ENCODE assay signal across 1 cellular context in the genomic region with DNA sequence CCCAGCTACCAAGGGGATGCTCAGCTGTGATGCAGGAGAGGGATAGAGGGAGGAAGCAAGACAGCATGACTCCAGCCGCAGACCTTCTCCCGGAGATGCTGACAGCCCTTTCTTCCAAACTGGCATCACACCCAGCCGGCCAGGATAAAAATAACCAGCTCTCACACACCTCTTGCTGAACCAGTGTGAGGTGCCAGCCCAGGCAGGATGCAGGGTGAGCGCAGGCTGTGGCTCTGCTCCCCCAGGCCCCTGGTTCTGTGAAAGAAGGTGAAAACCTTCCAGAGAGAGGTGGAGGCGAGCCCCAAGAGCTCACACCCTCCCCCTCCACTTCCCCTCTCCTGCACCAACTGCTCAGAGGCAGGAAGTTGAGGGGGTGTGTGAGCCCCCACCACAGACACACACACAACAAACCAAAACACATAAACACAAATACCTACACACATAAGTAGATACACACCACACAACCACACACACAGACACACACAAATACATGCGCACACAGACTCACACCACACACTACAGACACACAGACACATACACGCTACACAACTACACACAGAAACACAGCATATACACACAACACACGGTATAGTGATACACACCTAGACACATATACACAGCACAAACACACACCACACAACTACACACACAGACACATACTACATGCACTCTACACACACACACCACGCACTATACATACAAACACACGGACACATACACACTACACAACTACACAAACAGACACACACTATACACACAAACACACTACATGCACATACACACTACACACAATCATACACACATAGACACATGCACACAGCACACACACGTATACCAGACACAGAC.
A peak's percentile ranks its signal among the peaks of the same experiment; 100 is the strongest.
TF ChIP-seq lines count a peak whose summit lies in the region.

No MANE protein-coding gene starts in this region.

TF ChIP-seq in GM12878, 131 proteins besides CTCF, POLR2A, EP300 and RAD21:
- TF ChIP-seq MXI1 (IDR thresholded peaks at IDR 0.05; ENCODE audit: low read depth, low read length) (0 out of 2 replicates have a peak, but pooled peaks have one; percentile 39), POU2F2 (IDR thresholded peaks at IDR 0.05; ENCODE audit: borderline replicate concordance, low read depth, low read length) (peak; percentile 38; the same call in 1 of the 3 replicates), RUNX3 (IDR thresholded peaks at IDR 0.05; ENCODE audit: low read length) (peak; percentile 67), WRNIP1 (IDR thresholded peaks at IDR 0.05; ENCODE audit: borderline replicate concordance, low read depth, low read length) (no peak), NBN (IDR thresholded peaks at IDR 0.05) (peak; percentile 94), STAT3 (IDR thresholded peaks at IDR 0.05; ENCODE audit: low read depth, low read length) (no peak), DPF2 (IDR thresholded peaks at IDR 0.05) (0 out of 2 replicates have a peak, but pooled peaks have one; percentile 44), BRCA1 (IDR thresholded peaks at IDR 0.05; ENCODE audit: low read depth, low read length) (no peak), IKZF2 (IDR thresholded peaks at IDR 0.05) (peak; percentile 51 to 70; a peak in 3 of 4 replicates), TBL1XR1 (IDR thresholded peaks at IDR 0.05; ENCODE audit: low read depth, low read length) (0 out of 2 replicates have a peak, but pooled peaks have one; percentile 68), YBX1 (IDR thresholded peaks at IDR 0.05) (0 out of 2 replicates have a peak, but pooled peaks have one; percentile 41), CHD2 (IDR thresholded peaks at IDR 0.05; ENCODE audit: borderline replicate concordance, low read depth, low read length) (peak; percentile 70), PKNOX1 (IDR thresholded peaks at IDR 0.05) (peak; percentile 39), TARDBP (IDR thresholded peaks at IDR 0.05; ENCODE audit: borderline replicate concordance) (no peak), MYB (IDR thresholded peaks at IDR 0.05; ENCODE audit: borderline replicate concordance, low read depth, low read length) (no peak), EGR1 (IDR thresholded peaks at IDR 0.05; ENCODE audit: borderline replicate concordance in 1 of 2, low read depth in 2 of 2, low read length in 2 of 2) (peak in 1 of 2 experiments; percentile 56; a peak in 1 of 3 replicates), ATF7 (IDR thresholded peaks at IDR 0.05; ENCODE audit: low read depth) (peak; percentile 61), SREBF2 (IDR thresholded peaks at IDR 0.05; ENCODE audit: low read length) (no peak), MAX (IDR thresholded peaks at IDR 0.05; ENCODE audit: low read depth, low read length) (0 out of 2 replicates have a peak, but pooled peaks have one; percentile 19), SPI1 (IDR thresholded peaks at IDR 0.05; ENCODE audit: borderline replicate concordance, insufficient read depth, low read depth, low read length) (peak; percentile 75; the same call in 1 of the 2 replicates), MTA2 (IDR thresholded peaks at IDR 0.05; ENCODE audit: low read depth) (peak; percentile 54), IKZF1 (conservative IDR thresholded peaks at IDR 0.05) (peak; percentile 57; the same call in 1 of the 2 replicates), SP1 (IDR thresholded peaks at IDR 0.05; ENCODE audit: low read depth, low read length) (peak; percentile 41), HDGF (IDR thresholded peaks at IDR 0.05) (peak; percentile 98), MYC (IDR thresholded peaks at IDR 0.05; ENCODE audit: insufficient read depth, insufficient read length, insufficient replicate concordance, low read length, severe bottlenecking) (no peak), SMC3 (IDR thresholded peaks at IDR 0.05; ENCODE audit: borderline replicate concordance, low read length) (no peak), KLF5 (IDR thresholded peaks at IDR 0.05; ENCODE audit: partially characterized antibody) (no peak), BCL11A (IDR thresholded peaks at IDR 0.05; ENCODE audit: low read depth, low read length) (no peak), RAD51 (IDR thresholded peaks at IDR 0.05) (no peak), BHLHE40 (IDR thresholded peaks at IDR 0.05; ENCODE audit: borderline replicate concordance in 1 of 2, low read depth in 2 of 2, low read length in 1 of 2) (peak; percentile 38 to 53; a peak in 2 of 4 replicates), MTA3 (IDR thresholded peaks at IDR 0.05; ENCODE audit: borderline replicate concordance, low read length) (no peak), ETV6 (conservative IDR thresholded peaks at IDR 0.05 in 1 of 2, IDR thresholded peaks at IDR 0.05 in 1 of 2; ENCODE audit: borderline replicate concordance in 1 of 2, low read depth in 1 of 2) (0 out of 4 replicates have a peak, but pooled peaks of 1 of the 2 experiments have one; percentile 17), RELB (IDR thresholded peaks at IDR 0.05; ENCODE audit: low read depth) (peak; percentile 77), FOS (IDR thresholded peaks at IDR 0.05; ENCODE audit: borderline replicate concordance, extremely low read depth, insufficient read length) (no peak), MEF2B (IDR thresholded peaks at IDR 0.05; ENCODE audit: partially characterized antibody, poor library complexity, severe bottlenecking) (peak; percentile 32), MLLT1 (IDR thresholded peaks at IDR 0.05) (peak; percentile 89)
- TF ChIP-seq, protein P1, sequence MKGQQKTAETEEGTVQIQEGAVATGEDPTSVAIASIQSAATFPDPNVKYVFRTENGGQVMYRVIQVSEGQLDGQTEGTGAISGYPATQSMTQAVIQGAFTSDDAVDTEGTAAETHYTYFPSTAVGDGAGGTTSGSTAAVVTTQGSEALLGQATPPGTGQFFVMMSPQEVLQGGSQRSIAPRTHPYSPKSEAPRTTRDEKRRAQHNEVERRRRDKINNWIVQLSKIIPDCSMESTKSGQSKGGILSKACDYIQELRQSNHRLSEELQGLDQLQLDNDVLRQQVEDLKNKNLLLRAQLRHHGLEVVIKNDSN (IDR thresholded peaks at IDR 0.05; ENCODE audit: borderline replicate concordance, extremely low read length, insufficient read depth, low read depth, low read length): no peak
- TF ChIP-seq, protein P2, sequence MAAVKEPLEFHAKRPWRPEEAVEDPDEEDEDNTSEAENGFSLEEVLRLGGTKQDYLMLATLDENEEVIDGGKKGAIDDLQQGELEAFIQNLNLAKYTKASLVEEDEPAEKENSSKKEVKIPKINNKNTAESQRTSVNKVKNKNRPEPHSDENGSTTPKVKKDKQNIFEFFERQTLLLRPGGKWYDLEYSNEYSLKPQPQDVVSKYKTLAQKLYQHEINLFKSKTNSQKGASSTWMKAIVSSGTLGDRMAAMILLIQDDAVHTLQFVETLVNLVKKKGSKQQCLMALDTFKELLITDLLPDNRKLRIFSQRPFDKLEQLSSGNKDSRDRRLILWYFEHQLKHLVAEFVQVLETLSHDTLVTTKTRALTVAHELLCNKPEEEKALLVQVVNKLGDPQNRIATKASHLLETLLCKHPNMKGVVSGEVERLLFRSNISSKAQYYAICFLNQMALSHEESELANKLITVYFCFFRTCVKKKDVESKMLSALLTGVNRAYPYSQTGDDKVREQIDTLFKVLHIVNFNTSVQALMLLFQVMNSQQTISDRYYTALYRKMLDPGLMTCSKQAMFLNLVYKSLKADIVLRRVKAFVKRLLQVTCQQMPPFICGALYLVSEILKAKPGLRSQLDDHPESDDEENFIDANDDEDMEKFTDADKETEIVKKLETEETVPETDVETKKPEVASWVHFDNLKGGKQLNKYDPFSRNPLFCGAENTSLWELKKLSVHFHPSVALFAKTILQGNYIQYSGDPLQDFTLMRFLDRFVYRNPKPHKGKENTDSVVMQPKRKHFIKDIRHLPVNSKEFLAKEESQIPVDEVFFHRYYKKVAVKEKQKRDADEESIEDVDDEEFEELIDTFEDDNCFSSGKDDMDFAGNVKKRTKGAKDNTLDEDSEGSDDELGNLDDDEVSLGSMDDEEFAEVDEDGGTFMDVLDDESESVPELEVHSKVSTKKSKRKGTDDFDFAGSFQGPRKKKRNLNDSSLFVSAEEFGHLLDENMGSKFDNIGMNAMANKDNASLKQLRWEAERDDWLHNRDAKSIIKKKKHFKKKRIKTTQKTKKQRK (IDR thresholded peaks at IDR 0.05; ENCODE audit: low read depth, low read length): no peak
- TF ChIP-seq, protein P3, sequence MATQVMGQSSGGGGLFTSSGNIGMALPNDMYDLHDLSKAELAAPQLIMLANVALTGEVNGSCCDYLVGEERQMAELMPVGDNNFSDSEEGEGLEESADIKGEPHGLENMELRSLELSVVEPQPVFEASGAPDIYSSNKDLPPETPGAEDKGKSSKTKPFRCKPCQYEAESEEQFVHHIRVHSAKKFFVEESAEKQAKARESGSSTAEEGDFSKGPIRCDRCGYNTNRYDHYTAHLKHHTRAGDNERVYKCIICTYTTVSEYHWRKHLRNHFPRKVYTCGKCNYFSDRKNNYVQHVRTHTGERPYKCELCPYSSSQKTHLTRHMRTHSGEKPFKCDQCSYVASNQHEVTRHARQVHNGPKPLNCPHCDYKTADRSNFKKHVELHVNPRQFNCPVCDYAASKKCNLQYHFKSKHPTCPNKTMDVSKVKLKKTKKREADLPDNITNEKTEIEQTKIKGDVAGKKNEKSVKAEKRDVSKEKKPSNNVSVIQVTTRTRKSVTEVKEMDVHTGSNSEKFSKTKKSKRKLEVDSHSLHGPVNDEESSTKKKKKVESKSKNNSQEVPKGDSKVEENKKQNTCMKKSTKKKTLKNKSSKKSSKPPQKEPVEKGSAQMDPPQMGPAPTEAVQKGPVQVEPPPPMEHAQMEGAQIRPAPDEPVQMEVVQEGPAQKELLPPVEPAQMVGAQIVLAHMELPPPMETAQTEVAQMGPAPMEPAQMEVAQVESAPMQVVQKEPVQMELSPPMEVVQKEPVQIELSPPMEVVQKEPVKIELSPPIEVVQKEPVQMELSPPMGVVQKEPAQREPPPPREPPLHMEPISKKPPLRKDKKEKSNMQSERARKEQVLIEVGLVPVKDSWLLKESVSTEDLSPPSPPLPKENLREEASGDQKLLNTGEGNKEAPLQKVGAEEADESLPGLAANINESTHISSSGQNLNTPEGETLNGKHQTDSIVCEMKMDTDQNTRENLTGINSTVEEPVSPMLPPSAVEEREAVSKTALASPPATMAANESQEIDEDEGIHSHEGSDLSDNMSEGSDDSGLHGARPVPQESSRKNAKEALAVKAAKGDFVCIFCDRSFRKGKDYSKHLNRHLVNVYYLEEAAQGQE (IDR thresholded peaks at IDR 0.05; ENCODE audit: low read depth, low read length): no peak
- TF ChIP-seq, protein P4, sequence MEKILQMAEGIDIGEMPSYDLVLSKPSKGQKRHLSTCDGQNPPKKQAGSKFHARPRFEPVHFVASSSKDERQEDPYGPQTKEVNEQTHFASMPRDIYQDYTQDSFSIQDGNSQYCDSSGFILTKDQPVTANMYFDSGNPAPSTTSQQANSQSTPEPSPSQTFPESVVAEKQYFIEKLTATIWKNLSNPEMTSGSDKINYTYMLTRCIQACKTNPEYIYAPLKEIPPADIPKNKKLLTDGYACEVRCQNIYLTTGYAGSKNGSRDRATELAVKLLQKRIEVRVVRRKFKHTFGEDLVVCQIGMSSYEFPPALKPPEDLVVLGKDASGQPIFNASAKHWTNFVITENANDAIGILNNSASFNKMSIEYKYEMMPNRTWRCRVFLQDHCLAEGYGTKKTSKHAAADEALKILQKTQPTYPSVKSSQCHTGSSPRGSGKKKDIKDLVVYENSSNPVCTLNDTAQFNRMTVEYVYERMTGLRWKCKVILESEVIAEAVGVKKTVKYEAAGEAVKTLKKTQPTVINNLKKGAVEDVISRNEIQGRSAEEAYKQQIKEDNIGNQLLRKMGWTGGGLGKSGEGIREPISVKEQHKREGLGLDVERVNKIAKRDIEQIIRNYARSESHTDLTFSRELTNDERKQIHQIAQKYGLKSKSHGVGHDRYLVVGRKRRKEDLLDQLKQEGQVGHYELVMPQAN (conservative IDR thresholded peaks at IDR 0.05): 0 out of 2 replicates have a peak, but pooled peaks have one; percentile 17
